ENCODE assay signal across 25 cellular contexts in the genomic region with DNA sequence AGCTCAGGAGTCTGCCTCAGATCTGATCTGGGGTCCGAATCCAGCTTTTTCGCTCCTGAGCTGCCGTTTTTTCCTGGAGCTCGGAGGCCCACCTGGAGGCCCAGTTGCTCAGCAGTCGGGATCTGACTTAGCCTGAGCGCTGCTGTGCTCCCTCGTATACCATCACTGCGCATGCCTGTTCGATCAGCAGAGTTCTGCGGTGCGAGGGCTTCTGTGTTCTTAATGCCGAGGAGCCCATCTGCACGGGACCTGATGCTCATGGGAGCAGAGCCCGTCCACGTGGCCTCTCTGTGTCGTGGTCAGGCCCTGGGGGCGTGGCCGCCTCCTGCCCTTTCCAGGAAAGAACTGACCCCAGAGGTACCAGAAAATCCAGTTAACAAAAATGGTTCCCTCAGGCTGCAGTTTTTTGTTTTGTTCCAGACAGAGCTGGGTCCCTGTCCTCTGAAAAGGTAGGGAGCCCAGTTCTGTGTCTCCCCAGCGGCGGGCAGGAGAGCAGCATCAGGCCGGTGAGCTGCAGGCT.
"Had no signal": no experiment of that assay in that cellular context is flagged by ENCODE, and none has a peak within 500 bp of the region (broad histone marks: within the 10 kb centered on the region; RNA-seq: fewer than 3 reads in every experiment).

No MANE protein-coding gene starts in this region.

- H3K4me3 ChIP-seq: body of pancreas, esophagus squamous epithelium, gastroesophageal sphincter had no signal

- DNase-seq: activated CD4-positive, alpha-beta memory T cell treated with anti-CD3 and anti-CD28 coated beads, Interleukin-2, amount 10 ng/mL, durations not matched to agents 7 days and 5 days; activated CD4-positive, alpha-beta T cell treated with anti-CD3 and anti-CD28 coated beads for 36 hours; activated CD4-positive, alpha-beta T cell treated with anti-CD3 and anti-CD28 coated beads, Interleukin-2, amount 10 ng/mL, durations not matched to agents 24 days and 14 days; activated CD4-positive, alpha-beta T cell treated with anti-CD3 and anti-CD28 coated beads, Interleukin-2, amount 50 U/mL, for 4 hours; activated CD4-positive, CD25-positive, alpha-beta regulatory T cell; activated CD4-positive, CD25-positive, alpha-beta regulatory T cell treated with anti-CD3 and anti-CD28 coated beads, Interleukin-2, amount 50 U/mL, for 72 hours; activated CD8-positive, alpha-beta memory T cell treated with anti-CD3 and anti-CD28 coated beads, Interleukin-2, amount 50 U/mL, for 48 hours; activated effector memory CD4-positive, alpha-beta T cell treated with Interleukin-2 at 50 U/mL for 16 hours; activated gamma-delta T cell treated with Interleukin-2 at 50 U/mL for 16 hours; activated naive CD4-positive, alpha-beta T cell treated with anti-CD3 and anti-CD28 coated beads, Interleukin-2, amount 50 U/mL, for 16 hours; activated naive CD4-positive, alpha-beta T cell treated with Interleukin-2 at 50 U/mL for 16 hours; activated T-cell treated with anti-CD3 and anti-CD28 coated beads for 4 hours; activated T-cell treated with anti-CD3 and anti-CD28 coated beads, Interleukin-2, amount 50 U/mL, for 24 hours; activated T-cell treated with anti-CD3 and anti-CD28 coated beads, Interleukin-2, amount 50 U/mL, for 72 hours; amniotic stem cell; body of pancreas; cortex of kidney; dermis blood vessel endothelial cell; esophagus squamous epithelium; foreskin melanocyte; T-helper 1 cell; T-helper 17 cell; T1000 had no signal

- H3K27me3 ChIP-seq: body of pancreas had no signal

- H3K9me3 ChIP-seq: body of pancreas, esophagus squamous epithelium, gastroesophageal sphincter had no signal

- H3K4me1 ChIP-seq: body of pancreas, gastroesophageal sphincter had no signal

- H3K27ac ChIP-seq: body of pancreas, epithelial cell of prostate, esophagus squamous epithelium, gastroesophageal sphincter had no signal

- H3K36me3 ChIP-seq: gastroesophageal sphincter had no signal
